Comparison of ENCODE assay signal across 1 cellular context in genomic region chr4:89000844-89001360, GRCh38.
A peak's percentile ranks its signal among the peaks of the same experiment; 100 is the strongest.
TF ChIP-seq lines count a peak whose summit lies in the region.

No MANE protein-coding gene starts in this region.

TF ChIP-seq in K562, 482 proteins besides CTCF, POLR2A, EP300 and RAD21 (continued from another document and continues in another):
- TF ChIP-seq MGA (IDR thresholded peaks at IDR 0.05) (peak; percentile 24; the same call in 1 of the 2 replicates), SAFB (IDR thresholded peaks at IDR 0.05; ENCODE audit: borderline replicate concordance, low read depth, low read length) (no peak), RBM39 (optimal IDR thresholded peaks at IDR 0.05; ENCODE audit: low read depth, low read length) (no peak), ZNF79 (CRISPR knock-in tag; IDR thresholded peaks at IDR 0.05; ENCODE audit: low read depth) (no peak), ZNF695 (CRISPR knock-in tag; IDR thresholded peaks at IDR 0.05) (no peak), KLF6 (CRISPR knock-in tag; IDR thresholded peaks at IDR 0.05; ENCODE audit: borderline replicate concordance) (peak; percentile 57; the same call in 1 of the 2 replicates), ZC3H8 (IDR thresholded peaks at IDR 0.05) (no peak), NFE2 (IDR thresholded peaks at IDR 0.05; ENCODE audit: low read depth) (peak; percentile 95), CHAMP1 (IDR thresholded peaks at IDR 0.05) (peak; percentile 32; the same call in 1 of the 2 replicates), FOSL1 (tag; conservative IDR thresholded peaks at IDR 0.05) (peak; percentile 52), TBL1XR1 (IDR thresholded peaks at IDR 0.05; ENCODE audit: low read length in 2 of 2) (no peak), TEAD4 (IDR thresholded peaks at IDR 0.05; ENCODE audit: low read length) (no peak), TEAD4 (CRISPR knock-in tag; IDR thresholded peaks at IDR 0.05; ENCODE audit: borderline replicate concordance) (no peak), HDAC2 (IDR thresholded peaks at IDR 0.05) (no peak), ZNF707 (CRISPR knock-in tag; conservative IDR thresholded peaks at IDR 0.05) (no peak), MYC (IDR thresholded peaks at IDR 0.05; ENCODE audit: low read depth, low read length) (peak; percentile 52; the same call in 1 of the 2 replicates), MYC (CRISPR knock-in tag; IDR thresholded peaks at IDR 0.05; ENCODE audit: borderline replicate concordance, low read depth) (no peak), CGGBP1 (CRISPR knock-in tag; IDR thresholded peaks at IDR 0.05) (no peak), FOXJ2 (tag; IDR thresholded peaks at IDR 0.05) (peak; percentile 45; the same call in 1 of the 2 replicates), GTF2A2 (tag; IDR thresholded peaks at IDR 0.05) (no peak), IRF9 (tag; IDR thresholded peaks at IDR 0.05) (peak; percentile 69), TSC22D4 (tag; IDR thresholded peaks at IDR 0.05) (no peak), MYNN (IDR thresholded peaks at IDR 0.05) (no peak), MYNN (CRISPR knock-in tag; IDR thresholded peaks at IDR 0.05) (no peak), ZKSCAN8 (CRISPR knock-in tag; IDR thresholded peaks at IDR 0.05) (0 out of 2 replicates have a peak, but pooled peaks have one; percentile 57), MAFK (IDR thresholded peaks at IDR 0.05; ENCODE audit: low read length) (peak; percentile 68), ADNP (tag; IDR thresholded peaks at IDR 0.05) (no peak), TEAD1 (CRISPR knock-in tag; IDR thresholded peaks at IDR 0.05) (no peak), ZNF395 (CRISPR knock-in tag; IDR thresholded peaks at IDR 0.05) (peak; percentile 92), HEY1 (CRISPR knock-in tag; IDR thresholded peaks at IDR 0.05; ENCODE audit: borderline replicate concordance) (no peak), SPI1 (IDR thresholded peaks at IDR 0.05; ENCODE audit: borderline replicate concordance, low read depth, low read length) (no peak), CHD2 (IDR thresholded peaks at IDR 0.05; ENCODE audit: low read depth, low read length) (no peak), ZNF764 (CRISPR knock-in tag; IDR thresholded peaks at IDR 0.05; ENCODE audit: low read depth) (no peak), MAFG (tag; conservative IDR thresholded peaks at IDR 0.05) (peak; percentile 96), MTA1 (IDR thresholded peaks at IDR 0.05; ENCODE audit: borderline replicate concordance) (no peak), ZNF318 (IDR thresholded peaks at IDR 0.05; ENCODE audit: borderline replicate concordance in 1 of 2, low read depth in 1 of 2) (no peak), CC2D1A (IDR thresholded peaks at IDR 0.05) (no peak)
